In genomic region chr22:46013460-46014416, GRCh38 we compare ENCODE assay signal across 8 cellular contexts. TPM values are rescaled to one million over a fixed set of nuclear protein-coding genes. Genes with fewer than 3 reads are reported as not detected.
A peak's percentile ranks its signal among the peaks of the same experiment; 100 is the strongest.
DNase-seq lines count a peak whose midpoint lies in the region; ATAC-seq and TF ChIP-seq lines count a peak whose summit lies in the region.

No MANE protein-coding gene starts in this region.

- ATAC-seq in GM18868 (IDR thresholded peaks at IDR 0.05; ENCODE audit: unreplicated experiment), result peak; percentile 78
- peak; percentile 79 for ATAC-seq in HG03159 (IDR thresholded peaks at IDR 0.05; ENCODE audit: unreplicated experiment)
- ATAC-seq in left lobe of liver, result peak; percentile 75

- peak overlapping the region; percentile 88 for H3K4me3 ChIP-seq in coronary artery

- H3K27ac ChIP-seq in coronary artery, result peak overlapping the region; percentile 96 to 99

- TF ChIP-seq CTCF in coronary artery (IDR thresholded peaks at IDR 0.05), result no peak

- peaks cover 7% of the 10 kb centered on the region for H3K4me1 Mint-ChIP-seq in activated CD4-positive, alpha-beta T cell treated with anti-CD3 and anti-CD28 coated beads, Interleukin-2, amount 10 ng/mL, durations not matched to agents 24 days and 14 days

- H3K27me3 Mint-ChIP-seq in activated CD4-positive, alpha-beta T cell treated with anti-CD3 and anti-CD28 coated beads, Interleukin-2, amount 10 ng/mL, durations not matched to agents 24 days and 14 days, result peaks cover 4% of the 10 kb centered on the region

- peak; percentile 96 for DNase-seq in AG08395 (ENCODE audit: low spot score)
- DNase-seq in NCI-H510A (lab: John Stamatoyannopoulos, UW), result peak; percentile 72
- DNase-seq in activated CD4-positive, alpha-beta T cell treated with anti-CD3 and anti-CD28 coated beads, Interleukin-2, amount 10 ng/mL, durations not matched to agents 24 days and 14 days, result peak; percentile 91
- peak; percentile 96 for DNase-seq in coronary artery (ENCODE audit: low spot score)
- peak; percentile 81 for DNase-seq in left lobe of liver (ENCODE audit: low spot score)
- peak; percentile 92 for DNase-seq in stimulated activated CD4-positive, alpha-beta T cell treated with anti-CD3 and anti-CD28 coated beads, Interleukin-1b, Interleukin-23, amount 100 ng/mL, for 48 hours

- peak overlapping the region; percentile 82 for H3K27ac Mint-ChIP-seq in activated CD4-positive, alpha-beta T cell treated with anti-CD3 and anti-CD28 coated beads, Interleukin-2, amount 10 ng/mL, durations not matched to agents 24 days and 14 days

- no peaks in the 10 kb centered on the region for H3K36me3 Mint-ChIP-seq in activated CD4-positive, alpha-beta T cell treated with anti-CD3 and anti-CD28 coated beads, Interleukin-2, amount 10 ng/mL, durations not matched to agents 24 days and 14 days (ENCODE audit: low read depth)

- H3K9me3 Mint-ChIP-seq in activated CD4-positive, alpha-beta T cell treated with anti-CD3 and anti-CD28 coated beads, Interleukin-2, amount 10 ng/mL, durations not matched to agents 24 days and 14 days, result no peaks in the 10 kb centered on the region

- intact Hi-C loops in activated CD4-positive, alpha-beta T cell treated with anti-CD3 and anti-CD28 coated beads, Interleukin-2, amount 10 ng/mL, durations not matched to agents 24 days and 14 days (cut with micrococcal nuclease), result loop anchor here (1.0 kb wide), 3 partner anchors 23 to 59 kb away; no protein-coding TSS in a partner anchor

- H3K4me3 Mint-ChIP-seq in activated CD4-positive, alpha-beta T cell treated with anti-CD3 and anti-CD28 coated beads, Interleukin-2, amount 10 ng/mL, durations not matched to agents 24 days and 14 days, result peak overlapping the region; percentile 83

RNA-seq across cellular contexts. Expression of gene WNT7B, which starts 36.8 kb away (rescaled TPM):
- total RNA-seq in activated CD4-positive, alpha-beta T cell treated with anti-CD3 and anti-CD28 coated beads, Interleukin-2, amount 10 ng/mL, durations not matched to agents 24 days and 14 days, result not detected in 2 replicates
- 0.08 TPM for total RNA-seq in left lobe of liver

Comparison
In these comparisons a context has a peak if more than half of its experiments do, and no peak if none do; other contexts are left out.
1. Peak in every context shown above with its lines: DNase-seq, ATAC-seq, H3K4me3 ChIP-seq and H3K27ac ChIP-seq.